In genomic region chr15:74209560-74209958, GRCh38 we compare ENCODE assay signal across 21 cellular contexts. TPM values are rescaled to one million over a fixed set of nuclear protein-coding genes. Genes with fewer than 3 reads are reported as not detected.
DNase-seq lines count a peak whose midpoint lies in the region; ATAC-seq and TF ChIP-seq lines count a peak whose summit lies in the region.
"Had no signal": no experiment of that assay in that cellular context is flagged by ENCODE, and none has a peak within 500 bp of the region (broad histone marks: within the 10 kb centered on the region; RNA-seq: fewer than 3 reads in every experiment).

No MANE protein-coding gene starts in this region.

- no peaks in the 10 kb centered on the region for H3K27me3 Mint-ChIP-seq in activated naive CD4-positive, alpha-beta T cell treated with anti-CD3 and anti-CD28 coated beads, Interleukin-2, amount 50 U/mL, for 24 hours

- H3K4me1 Mint-ChIP-seq in activated naive CD4-positive, alpha-beta T cell treated with anti-CD3 and anti-CD28 coated beads, Interleukin-2, amount 50 U/mL, for 24 hours, result no peaks in the 10 kb centered on the region
- H3K4me1 Mint-ChIP-seq: activated naive CD4-positive, alpha-beta T cell treated with anti-CD3 and anti-CD28 coated beads, Interleukin-2, amount 10 ng/mL, durations not matched to agents 7 days and 5 days; T-cell had no signal

- no peaks in the 10 kb centered on the region for H3K36me3 Mint-ChIP-seq in activated naive CD4-positive, alpha-beta T cell treated with anti-CD3 and anti-CD28 coated beads, Interleukin-2, amount 50 U/mL, for 24 hours
- no peaks in the 10 kb centered on the region for H3K36me3 Mint-ChIP-seq in activated naive CD4-positive, alpha-beta T cell treated with anti-CD3 and anti-CD28 coated beads, Interleukin-2, amount 50 U/mL, for 72 hours
- H3K36me3 Mint-ChIP-seq: activated naive CD4-positive, alpha-beta T cell treated with anti-CD3 and anti-CD28 coated beads, Interleukin-2, amount 10 ng/mL, durations not matched to agents 7 days and 5 days; T-cell had no signal

- H3K4me3 Mint-ChIP-seq in activated naive CD4-positive, alpha-beta T cell treated with anti-CD3 and anti-CD28 coated beads, Interleukin-2, amount 50 U/mL, for 24 hours, result no peak overlapping the region
- H3K4me3 Mint-ChIP-seq: activated naive CD4-positive, alpha-beta T cell treated with anti-CD3 and anti-CD28 coated beads, Interleukin-2, amount 10 ng/mL, durations not matched to agents 7 days and 5 days; T-cell had no signal

- H3K27ac ChIP-seq in WERI-Rb-1, result peak overlapping the region; percentile 91
- peak overlapping the region; percentile 7 for H3K27ac ChIP-seq in iPS-20b (ENCODE audit: low read length)
- peak overlapping the region; percentile 31 for H3K27ac ChIP-seq in stomach smooth muscle (ENCODE audit: low read length)
- H3K27ac ChIP-seq: BLaER1, left ventricle myocardium inferior had no signal

- peak overlapping the region; percentile 3; the same call in 1 of the 2 replicates for H3K9ac ChIP-seq in iPS-20b (ENCODE audit: low read depth, low read length)
- no peak overlapping the region for H3K9ac ChIP-seq in stomach smooth muscle (ENCODE audit: low read length in 2 of 2)
- H3K9ac ChIP-seq: BLaER1 had no signal

- no peak for DNase-seq in activated naive CD4-positive, alpha-beta T cell treated with anti-CD3 and anti-CD28 coated beads, Interleukin-2, amount 50 U/mL, for 72 hours (ENCODE audit: low spot score in 2 of 2)
- no peak for DNase-seq in WERI-Rb-1
- DNase-seq in BE2C, result no peak
- DNase-seq in LoVo (ENCODE audit: low spot score), result no peak
- DNase-seq: 8988T; activated CD4-positive, alpha-beta T cell treated with anti-CD3 and anti-CD28 coated beads, Interleukin-2, amount 50 U/mL, for 48 hours; activated naive CD4-positive, alpha-beta T cell treated with anti-CD3 and anti-CD28 coated beads, Interleukin-2, amount 10 ng/mL, durations not matched to agents 7 days and 5 days; activated T-cell treated with anti-CD3 and anti-CD28 coated beads, Interleukin-2, amount 50 U/mL, for 1 hour; left ventricle myocardium inferior; NCI-H1694 treated with DMSO at 0.1 percent for 48 hours; posterior cingulate gyrus; stimulated activated CD8-positive, alpha-beta memory T cell treated with anti-CD3 and anti-CD28 coated beads, Interleukin-4, amount 100 ng/mL, for 48 hours; T-cell had no signal

- H3K4me1 ChIP-seq in iPS-20b (ENCODE audit: insufficient read depth, low read length), result peaks cover 44% of the 10 kb centered on the region
- H3K4me1 ChIP-seq in stomach smooth muscle (ENCODE audit: control insufficient read depth, insufficient read depth, low read length), result peaks cover 3% of the 10 kb centered on the region
- peaks cover 31% of the 10 kb centered on the region for H3K4me1 ChIP-seq in BE2C

- no peaks in the 10 kb centered on the region for H3K27me3 ChIP-seq in WERI-Rb-1 (ENCODE audit: insufficient read depth, low read depth, severe bottlenecking)
- H3K27me3 ChIP-seq in iPS-20b (ENCODE audit: insufficient read depth, low read length), result peaks cover 10% of the 10 kb centered on the region; the same call in 1 of the 2 replicates
- H3K27me3 ChIP-seq in stomach smooth muscle (ENCODE audit: control insufficient read depth in 1 of 2, insufficient read depth in 2 of 2, low read length in 2 of 2), result peaks cover 0 to 2% of the 10 kb centered on the region in 2 donors
- no peaks in the 10 kb centered on the region for H3K27me3 ChIP-seq in BE2C
- H3K27me3 ChIP-seq: BLaER1 had no signal

- peak overlapping the region; percentile 34; the same call in 1 of the 2 replicates for H3K4me3 ChIP-seq in WERI-Rb-1 (ENCODE audit: low read depth, low read length)
- peak overlapping the region; percentile 34; the same call in 1 of the 2 replicates for H3K4me3 ChIP-seq in iPS-20b (ENCODE audit: low read length)
- no peak overlapping the region for H3K4me3 ChIP-seq in stomach smooth muscle (ENCODE audit: low read length in 2 of 2)
- no peak overlapping the region for H3K4me3 ChIP-seq in BE2C (ENCODE audit: low read depth, low read length)
- H3K4me3 ChIP-seq: BLaER1, left ventricle myocardium inferior had no signal

- TF ChIP-seq CTCF in WERI-Rb-1 (IDR thresholded peaks at IDR 0.05; ENCODE audit: low read depth, low read length) (no peak), BE2C (IDR thresholded peaks at IDR 0.05; ENCODE audit: low read depth, low read length) (no peak)

- peaks cover 33% of the 10 kb centered on the region for H3K36me3 ChIP-seq in WERI-Rb-1
- H3K36me3 ChIP-seq in iPS-20b (ENCODE audit: insufficient read depth, low read depth, low read length), result no peaks in the 10 kb centered on the region
- no peaks in the 10 kb centered on the region for H3K36me3 ChIP-seq in stomach smooth muscle (ENCODE audit: control insufficient read depth in 2 of 2, insufficient read depth in 2 of 2, low read length in 2 of 2)
- H3K36me3 ChIP-seq in BE2C, result peaks cover 78% of the 10 kb centered on the region
- H3K36me3 ChIP-seq: BLaER1, left ventricle myocardium inferior had no signal

- H3K9me3 ChIP-seq in WERI-Rb-1 (ENCODE audit: severe bottlenecking), result no peaks in the 10 kb centered on the region
- H3K9me3 ChIP-seq in iPS-20b (ENCODE audit: insufficient read depth, low read depth, low read length), result no peaks in the 10 kb centered on the region
- peaks cover 0 to 3% of the 10 kb centered on the region in 2 donors for H3K9me3 ChIP-seq in stomach smooth muscle (ENCODE audit: control insufficient read depth in 2 of 2, low read length in 2 of 2)
- no peaks in the 10 kb centered on the region for H3K9me3 ChIP-seq in BE2C
- H3K9me3 ChIP-seq: BLaER1, left ventricle myocardium inferior had no signal

- peak overlapping the region; percentile 65 for H3K27ac Mint-ChIP-seq in activated naive CD4-positive, alpha-beta T cell treated with anti-CD3 and anti-CD28 coated beads, Interleukin-2, amount 50 U/mL, for 24 hours
- no peak overlapping the region for H3K27ac Mint-ChIP-seq in activated naive CD4-positive, alpha-beta T cell treated with anti-CD3 and anti-CD28 coated beads, Interleukin-2, amount 50 U/mL, for 72 hours
- H3K27ac Mint-ChIP-seq: activated naive CD4-positive, alpha-beta T cell treated with anti-CD3 and anti-CD28 coated beads, Interleukin-2, amount 10 ng/mL, durations not matched to agents 7 days and 5 days; T-cell had no signal

- H3K9me3 Mint-ChIP-seq in activated naive CD4-positive, alpha-beta T cell treated with anti-CD3 and anti-CD28 coated beads, Interleukin-2, amount 50 U/mL, for 24 hours, result no peaks in the 10 kb centered on the region
- no peaks in the 10 kb centered on the region for H3K9me3 Mint-ChIP-seq in activated naive CD4-positive, alpha-beta T cell treated with anti-CD3 and anti-CD28 coated beads, Interleukin-2, amount 50 U/mL, for 72 hours
- H3K9me3 Mint-ChIP-seq: activated naive CD4-positive, alpha-beta T cell treated with anti-CD3 and anti-CD28 coated beads, Interleukin-2, amount 10 ng/mL, durations not matched to agents 7 days and 5 days; T-cell had no signal

- ATAC-seq in activated naive CD4-positive, alpha-beta T cell treated with anti-CD3 and anti-CD28 coated beads, Interleukin-2, amount 50 U/mL, for 72 hours, result no peak
- no peak for ATAC-seq in HG03045 (IDR thresholded peaks at IDR 0.05; ENCODE audit: unreplicated experiment)
- ATAC-seq: esophagus mucosa, T-cell had no signal

RNA-seq across cellular contexts. Expression of gene STRA6, which starts 7.0 kb away (rescaled TPM):
- under 1 TPM in 1 of 2 donors, not detected in 1; 0.14 TPM for total RNA-seq in activated naive CD4-positive, alpha-beta T cell treated with anti-CD3 and anti-CD28 coated beads, Interleukin-2, amount 50 U/mL, for 72 hours
- 351 TPM for polyA plus RNA-seq in BE2C (2012; ENCODE audit: insufficient read depth, insufficient read length, low read depth)
- total RNA-seq: left ventricle myocardium inferior, T-cell had no signal

RNA-seq across cellular contexts. Expression of gene CCDC33, which starts 26.6 kb away (rescaled TPM):
- total RNA-seq in activated naive CD4-positive, alpha-beta T cell treated with anti-CD3 and anti-CD28 coated beads, Interleukin-2, amount 50 U/mL, for 72 hours, result not detected
- polyA plus RNA-seq in BE2C (2012; ENCODE audit: insufficient read depth, insufficient read length, low read depth), result 8.9 TPM
- total RNA-seq: dermis microvascular lymphatic vessel endothelial cell, NCI-H460, T-cell had no signal

RNA-seq across cellular contexts. Expression of gene ISLR, which starts 36.0 kb away (rescaled TPM):
- not detected for total RNA-seq in activated naive CD4-positive, alpha-beta T cell treated with anti-CD3 and anti-CD28 coated beads, Interleukin-2, amount 50 U/mL, for 72 hours
- 42.0 TPM for polyA plus RNA-seq in BE2C (2012; ENCODE audit: insufficient read depth, insufficient read length, low read depth)
- total RNA-seq: dermis microvascular lymphatic vessel endothelial cell, NCI-H460 had no signal

Comparison
In these comparisons a context has a peak if more than half of its experiments do, and no peak if none do; other contexts are left out.
1. H3K27ac ChIP-seq: peak in every context shown above with its lines; median percentile 91 in WERI-Rb-1; 31 in stomach smooth muscle; 7 in iPS-20b.
2. H3K4me3 ChIP-seq: peak in WERI-Rb-1 (single experiment) and iPS-20b (single experiment); none in stomach smooth muscle (0 of 2) and BE2C (single experiment).